ENCODE assay signal across 1 cellular context in the genomic region with DNA sequence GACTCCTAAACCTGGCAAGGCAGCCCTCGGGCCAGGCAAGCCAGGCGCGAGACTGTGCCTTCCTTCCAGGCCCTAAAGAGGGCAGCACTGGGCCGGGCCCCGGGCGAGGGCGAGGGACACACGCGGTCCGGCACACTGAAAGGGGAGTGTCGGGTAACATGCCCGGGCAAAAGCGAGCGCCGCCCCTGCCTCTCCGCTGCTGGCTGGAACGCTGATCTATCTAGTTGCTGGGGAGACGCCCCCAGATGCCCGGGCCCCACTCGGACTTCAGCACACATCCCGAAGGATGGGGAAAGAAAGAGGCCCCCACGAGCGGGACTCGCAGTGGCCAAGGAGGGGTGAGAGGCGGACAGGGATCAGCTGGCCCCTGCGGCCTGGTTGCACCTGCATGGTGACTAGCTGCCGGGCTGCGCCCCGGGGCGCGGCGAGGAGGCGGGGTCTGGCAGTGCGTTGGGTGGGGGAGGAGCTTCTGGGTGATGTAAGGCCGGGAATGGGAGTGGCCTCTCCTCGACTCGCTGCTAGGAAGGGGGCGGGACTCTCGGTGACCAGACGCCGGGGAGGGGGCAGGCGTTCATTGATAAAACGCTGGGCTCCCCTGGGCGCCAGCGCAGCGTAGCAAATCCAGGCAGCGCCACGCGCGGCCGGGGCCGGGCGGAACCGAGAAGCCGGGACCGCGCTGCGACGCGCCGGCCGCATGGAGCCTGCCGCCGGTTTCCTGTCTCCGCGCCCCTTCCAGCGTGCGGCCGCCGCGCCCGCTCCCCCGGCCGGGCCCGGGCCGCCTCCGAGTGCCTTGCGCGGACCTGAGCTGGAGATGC.
A peak's percentile ranks its signal among the peaks of the same experiment; 100 is the strongest.
TF ChIP-seq lines count a peak whose summit lies in the region.

Gene PLK3, plus strand, starts transcription at position 608 of the 815 bp plus-strand sequence. Its CDS starts 87 bp downstream, at position 695.

TF ChIP-seq in HEK293, 187 proteins besides CTCF, POLR2A, EP300 and RAD21 (continued from another document):
- TF ChIP-seq INSM2 (tag by site-specific recombination; IDR thresholded peaks at IDR 0.05) (peak; percentile 74), KLF9 (tag by site-specific recombination; IDR thresholded peaks at IDR 0.05; ENCODE audit: low read depth) (peak; percentile 97), ZNF223 (tag by site-specific recombination; IDR thresholded peaks at IDR 0.05) (0 out of 2 replicates have a peak, but pooled peaks have one; percentile 25), ZNF10 (tag by site-specific recombination; IDR thresholded peaks at IDR 0.05) (peak; percentile 55; the same call in 1 of the 2 replicates), ZSCAN30 (tag by site-specific recombination; IDR thresholded peaks at IDR 0.05) (peak; percentile 81; the same call in 1 of the 2 replicates), ZNF785 (tag by site-specific recombination; IDR thresholded peaks at IDR 0.05) (0 out of 2 replicates have a peak, but pooled peaks have one; percentile 18), SP2 (tag by site-specific recombination; IDR thresholded peaks at IDR 0.05) (peak; percentile 80), ZNF623 (tag by site-specific recombination; IDR thresholded peaks at IDR 0.05) (peak; percentile 25; the same call in 1 of the 2 replicates), ZNF660 (tag by site-specific recombination; IDR thresholded peaks at IDR 0.05) (peak; percentile 68), ZBTB20 (tag by site-specific recombination; IDR thresholded peaks at IDR 0.05) (peak; percentile 99), PRDM2 (tag by site-specific recombination; IDR thresholded peaks at IDR 0.05; ENCODE audit: borderline replicate concordance) (no peak), ZBTB21 (tag by site-specific recombination; IDR thresholded peaks at IDR 0.05) (peak; percentile 50; the same call in 1 of the 2 replicates), BCL6B (tag by site-specific recombination; IDR thresholded peaks at IDR 0.05) (no peak), ZNF239 (tag by site-specific recombination; IDR thresholded peaks at IDR 0.05) (no peak), MYNN (tag by site-specific recombination; IDR thresholded peaks at IDR 0.05; ENCODE audit: borderline replicate concordance) (no peak), ZSCAN16 (tag by site-specific recombination; IDR thresholded peaks at IDR 0.05) (no peak), ZBTB26 (tag by site-specific recombination; optimal IDR thresholded peaks at IDR 0.05) (peak; percentile 81), SP7 (tag by site-specific recombination; IDR thresholded peaks at IDR 0.05) (peak; percentile 88), YY1 (tag by site-specific recombination; IDR thresholded peaks at IDR 0.05) (0 out of 2 replicates have a peak, but pooled peaks have one; percentile 73)
- TF ChIP-seq, protein P1, sequence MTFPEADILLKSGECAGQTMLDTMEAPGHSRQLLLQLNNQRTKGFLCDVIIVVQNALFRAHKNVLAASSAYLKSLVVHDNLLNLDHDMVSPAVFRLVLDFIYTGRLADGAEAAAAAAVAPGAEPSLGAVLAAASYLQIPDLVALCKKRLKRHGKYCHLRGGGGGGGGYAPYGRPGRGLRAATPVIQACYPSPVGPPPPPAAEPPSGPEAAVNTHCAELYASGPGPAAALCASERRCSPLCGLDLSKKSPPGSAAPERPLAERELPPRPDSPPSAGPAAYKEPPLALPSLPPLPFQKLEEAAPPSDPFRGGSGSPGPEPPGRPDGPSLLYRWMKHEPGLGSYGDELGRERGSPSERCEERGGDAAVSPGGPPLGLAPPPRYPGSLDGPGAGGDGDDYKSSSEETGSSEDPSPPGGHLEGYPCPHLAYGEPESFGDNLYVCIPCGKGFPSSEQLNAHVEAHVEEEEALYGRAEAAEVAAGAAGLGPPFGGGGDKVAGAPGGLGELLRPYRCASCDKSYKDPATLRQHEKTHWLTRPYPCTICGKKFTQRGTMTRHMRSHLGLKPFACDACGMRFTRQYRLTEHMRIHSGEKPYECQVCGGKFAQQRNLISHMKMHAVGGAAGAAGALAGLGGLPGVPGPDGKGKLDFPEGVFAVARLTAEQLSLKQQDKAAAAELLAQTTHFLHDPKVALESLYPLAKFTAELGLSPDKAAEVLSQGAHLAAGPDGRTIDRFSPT (tag by site-specific recombination; IDR thresholded peaks at IDR 0.05): peak; percentile 93
- TF ChIP-seq, protein P2, sequence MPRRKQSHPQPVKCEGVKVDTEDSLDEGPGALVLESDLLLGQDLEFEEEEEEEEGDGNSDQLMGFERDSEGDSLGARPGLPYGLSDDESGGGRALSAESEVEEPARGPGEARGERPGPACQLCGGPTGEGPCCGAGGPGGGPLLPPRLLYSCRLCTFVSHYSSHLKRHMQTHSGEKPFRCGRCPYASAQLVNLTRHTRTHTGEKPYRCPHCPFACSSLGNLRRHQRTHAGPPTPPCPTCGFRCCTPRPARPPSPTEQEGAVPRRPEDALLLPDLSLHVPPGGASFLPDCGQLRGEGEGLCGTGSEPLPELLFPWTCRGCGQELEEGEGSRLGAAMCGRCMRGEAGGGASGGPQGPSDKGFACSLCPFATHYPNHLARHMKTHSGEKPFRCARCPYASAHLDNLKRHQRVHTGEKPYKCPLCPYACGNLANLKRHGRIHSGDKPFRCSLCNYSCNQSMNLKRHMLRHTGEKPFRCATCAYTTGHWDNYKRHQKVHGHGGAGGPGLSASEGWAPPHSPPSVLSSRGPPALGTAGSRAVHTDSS (tag by site-specific recombination; IDR thresholded peaks at IDR 0.05): no peak
